Comparison of ENCODE assay signal across 23 cellular contexts in genomic region chr17:42917236-42917603, GRCh38. TPM values are rescaled to one million over a fixed set of nuclear protein-coding genes. Genes with fewer than 3 reads are reported as not detected.
"Had no signal": no experiment of that assay in that cellular context is flagged by ENCODE, and none has a peak within 500 bp of the region (broad histone marks: within the 10 kb centered on the region; RNA-seq: fewer than 3 reads in every experiment).

No MANE protein-coding gene starts in this region.

- FAIRE-seq: frontal cortex had no signal

- H3K36me3 ChIP-seq: brain microvascular endothelial cell, heart left ventricle, tibial artery, WERI-Rb-1 had no signal

- H3K27ac ChIP-seq: brain microvascular endothelial cell, epithelial cell of prostate, heart left ventricle, tibial artery, WERI-Rb-1 had no signal

- H3K9me3 ChIP-seq: heart left ventricle, tibial artery had no signal

- ATAC-seq: activated CD4-positive, alpha-beta T cell treated with anti-CD3 and anti-CD28 coated beads for 36 hours; activated naive CD4-positive, alpha-beta T cell treated with anti-CD3 and anti-CD28 coated beads, Interleukin-2, amount 50 U/mL, for 72 hours; heart left ventricle had no signal

- H3K27me3 ChIP-seq: heart left ventricle, tibial artery had no signal

- H3K4me3 ChIP-seq: heart left ventricle, lung, tibial artery had no signal

- DNase-seq: activated CD4-positive, alpha-beta memory T cell treated with anti-CD3 and anti-CD28 coated beads, Interleukin-2, amount 10 ng/mL, durations not matched to agents 7 days and 5 days; activated CD4-positive, alpha-beta T cell treated with anti-CD3 and anti-CD28 coated beads for 36 hours; activated gamma-delta T cell; activated T-cell treated with anti-CD3 and anti-CD28 coated beads, Interleukin-2, amount 50 U/mL, for 48 hours; amniotic stem cell; brain microvascular endothelial cell; effector memory CD4-positive, alpha-beta T cell; heart left ventricle; midbrain; stimulated activated CD4-positive, alpha-beta T cell treated with anti-CD3 and anti-CD28 coated beads, Interleukin-15, amount 100 ng/mL, for 24 hours; stimulated activated CD4-positive, alpha-beta T cell treated with anti-CD3 and anti-CD28 coated beads, Interleukin-4, amount 100 ng/mL, for 1 hour; stimulated activated naive CD4-positive, alpha-beta T cell; WERI-Rb-1 had no signal

RNA-seq across cellular contexts. Expression of gene G6PC1, which starts 16.6 kb away (rescaled TPM):
- total RNA-seq: activated CD4-positive, alpha-beta memory T cell treated with anti-CD3 and anti-CD28 coated beads, Interleukin-2, amount 10 ng/mL, durations not matched to agents 7 days and 5 days; activated CD4-positive, alpha-beta T cell treated with anti-CD3 and anti-CD28 coated beads for 36 hours; activated naive CD4-positive, alpha-beta T cell treated with anti-CD3 and anti-CD28 coated beads, Interleukin-2, amount 50 U/mL, for 72 hours; fibroblast of lung; frontal cortex; heart left ventricle; myocyte; neural crest cell; osteoblast; subcutaneous adipose tissue had no signal
- polyA plus RNA-seq: fibroblast of lung, heart left ventricle, lung had no signal
